8 cellular contexts compared by ENCODE assay signal in the genomic region with DNA sequence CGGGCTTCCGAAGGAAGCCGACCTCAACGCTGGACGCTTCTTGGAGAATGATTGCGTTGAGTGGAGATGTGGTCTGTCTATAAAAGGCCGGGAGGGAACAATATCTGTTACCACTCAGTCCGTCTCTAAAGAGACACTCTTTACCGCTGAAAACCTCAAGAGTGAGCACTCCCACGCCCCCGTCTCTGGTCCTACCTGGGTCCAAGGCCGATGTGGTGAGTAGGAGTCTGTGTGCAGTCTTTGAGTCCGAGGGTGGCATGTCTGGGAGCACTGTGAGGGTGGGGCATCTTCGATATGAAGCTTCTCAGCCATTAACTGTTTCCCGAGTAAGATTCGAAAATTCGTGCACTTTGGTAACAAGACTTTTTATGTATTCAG. TPM values are rescaled to one million over a fixed set of nuclear protein-coding genes. Genes with fewer than 3 reads are reported as not detected.
DNase-seq lines count a peak whose midpoint lies in the region; ATAC-seq, FAIRE-seq and TF ChIP-seq lines count a peak whose summit lies in the region.

No MANE protein-coding gene starts in this region.

- peak overlapping the region; percentile 97 for H3K4me2 ChIP-seq in HepG2 (ENCODE audit: low read depth, low read length)

- no peaks in the 10 kb centered on the region for H4K20me1 ChIP-seq in HepG2 (ENCODE audit: insufficient read depth, low read length)

- peaks cover 5% of the 10 kb centered on the region for H3K79me2 ChIP-seq in HepG2 (ENCODE audit: insufficient read depth, low read length)

- no peak for TF ChIP-seq RAD21 in HepG2 (CRISPR knock-in tag; IDR thresholded peaks at IDR 0.05)

- H3K4me3 ChIP-seq in GM12864 (ENCODE audit: low read depth, low read length) (peak overlapping the region; percentile 78), RWPE2 (ENCODE audit: severe bottlenecking) (peak overlapping the region; percentile 52), HepG2 (replicated peaks in 1 of 3; ENCODE audit: insufficient read depth in 1 of 3, low read depth in 2 of 3, low read length in 3 of 3) (peak overlapping the region; percentile 84 to 95 (median 85))

- peaks cover 1% of the 10 kb centered on the region; the same call in 1 of the 2 replicates for H3K36me3 ChIP-seq in RWPE2 (ENCODE audit: low read depth)
- H3K36me3 ChIP-seq in HepG2 (replicated peaks in 1 of 2; ENCODE audit: control insufficient read depth in 1 of 2, insufficient read depth in 2 of 2, low read length in 2 of 2) = peaks cover 2 to 12% of the 10 kb centered on the region in 2 experiments; a peak in 1 of 5 replicates

- CTCF ChIA-PET in HepG2 (lab: Yijun Ruan, JAX; ENCODE audit: low intra/inter-chr PET ratio, low total read pairs) = no interaction called here

- ATAC-seq in HG02938 (IDR thresholded peaks at IDR 0.05; ENCODE audit: unreplicated experiment) (peak; percentile 27), RWPE2 (ENCODE audit: low read depth) (peak; percentile 63), HepG2 (peak; percentile 64), GM19452 (IDR thresholded peaks at IDR 0.05; ENCODE audit: unreplicated experiment) (no peak)
- ATAC-seq in central memory CD8-positive, alpha-beta T cell (replicated peaks; ENCODE audit: extremely low read depth, poor library complexity, severe bottlenecking) = peak; percentile 25

- intact Hi-C loops in HepG2 (cut with micrococcal nuclease; ENCODE audit: unreplicated experiment) = no loop called here

- in situ Hi-C loops in HepG2 (cut with HindIII; ENCODE audit: extremely low pct_ligation_motif_present, low pct_unique_long_range_greater_than_20kb) = no loop called here

- BruUV-seq in HepG2 (replicated peaks; lab: Mats Ljungman, UMichigan) = no TSS peak

- H3K27ac Mint-ChIP-seq in central memory CD8-positive, alpha-beta T cell (ENCODE audit: low read depth) = peak overlapping the region; percentile 9

- H3K27me3 Mint-ChIP-seq in central memory CD8-positive, alpha-beta T cell = no peaks in the 10 kb centered on the region

- H3K27me3 ChIP-seq in RWPE2 (ENCODE audit: insufficient read depth, poor library complexity, severe bottlenecking) = no peaks in the 10 kb centered on the region
- peaks cover 0 to 3% of the 10 kb centered on the region in 2 experiments; a peak in 1 of 5 replicates for H3K27me3 ChIP-seq in HepG2 (ENCODE audit: control insufficient read depth in 1 of 2, insufficient read depth in 2 of 2, low read length in 2 of 2)

- H3K27ac ChIP-seq in RWPE2 (ENCODE audit: poor library complexity, severe bottlenecking) (no peak overlapping the region), HepG2 (ENCODE audit: extremely low read length, insufficient read depth, low read length) (peak overlapping the region; percentile 37)

- H3K36me3 Mint-ChIP-seq in central memory CD8-positive, alpha-beta T cell (ENCODE audit: insufficient read depth) = peaks cover 11% of the 10 kb centered on the region

- POLR2A ChIA-PET in HepG2 (lab: Yijun Ruan, JAX) = interaction anchor here (0.5 to 1.5 kb wide), 2 partner anchors 28 to 227 kb away, joined by 3 to 6 read pairs; partner anchors contain the start of gene ZFP69B

- H3K9ac ChIP-seq in HepG2 (ENCODE audit: insufficient read depth, low read depth, low read length) = peak overlapping the region; percentile 78

- H3K9me3 Mint-ChIP-seq in central memory CD8-positive, alpha-beta T cell = peaks cover 19% of the 10 kb centered on the region

- H3K4me1 ChIP-seq in RWPE2 (ENCODE audit: insufficient read depth, poor library complexity, severe bottlenecking) = no peaks in the 10 kb centered on the region
- peaks cover 15% of the 10 kb centered on the region for H3K4me1 ChIP-seq in HepG2 (ENCODE audit: insufficient read depth, low read length)

- TF ChIP-seq POLR2A in HepG2 (IDR thresholded peaks at IDR 0.05; ENCODE audit: insufficient read depth in 1 of 2, low read depth in 2 of 2, low read length in 2 of 2) = no peak

- no peak for TF ChIP-seq EP300 in HepG2 (IDR thresholded peaks at IDR 0.05; ENCODE audit: low read depth in 2 of 2, low read length in 2 of 2)
- no peak for TF ChIP-seq EP300 in HepG2 (CRISPR knock-in tag; IDR thresholded peaks at IDR 0.05; ENCODE audit: borderline replicate concordance)

- no peak overlapping the region for H2AFZ ChIP-seq in HepG2 (ENCODE audit: low read length)

- peak; percentile 4 for FAIRE-seq in HepG2 (lab: Jason Lieb, UNC)

- TF ChIP-seq CTCF in GM12864 (IDR thresholded peaks at IDR 0.05; ENCODE audit: low read depth, low read length, missing control alignments) (no peak), RWPE2 (IDR thresholded peaks at IDR 0.05; ENCODE audit: poor library complexity, severe bottlenecking) (no peak), HepG2 (CRISPR knock-in tag; IDR thresholded peaks at IDR 0.05) (no peak)

- H3K9me3 ChIP-seq in RWPE2 (ENCODE audit: severe bottlenecking) (peaks cover 15% of the 10 kb centered on the region), HepG2 (ENCODE audit: low read length) (peaks cover 30% of the 10 kb centered on the region)

- H3K4me1 Mint-ChIP-seq in central memory CD8-positive, alpha-beta T cell = peaks cover 28% of the 10 kb centered on the region

- DNase-seq in GM12864 (ENCODE audit: low read depth) (no peak), RWPE2 (ENCODE audit: low spot score) (no peak), HepG2 (ENCODE audit: low spot score) (no peak), GOT3 (lab: John Stamatoyannopoulos, UW) (no peak)
- no peak for DNase-seq in central memory CD8-positive, alpha-beta T cell (ENCODE audit: low spot score in 2 of 2)
- DNase-seq in stimulated activated CD8-positive, alpha-beta memory T cell treated with anti-CD3 and anti-CD28 coated beads, Interleukin-7, amount 100 ng/mL, for 4 hours (ENCODE audit: low read depth in 2 of 2) = peak; percentile 7 to 25

- WGBS in HepG2 (ENCODE audit: low lambda C conversion rate) = 5% methylated on average over 16 of the region's 17 CpGs

- H3K4me3 Mint-ChIP-seq in central memory CD8-positive, alpha-beta T cell = peak overlapping the region; percentile 77

RNA-seq across cellular contexts. Expression of gene ZFP69, which starts 0.6 kb away (rescaled TPM):
- 5.6 and 6.3 TPM in 2 replicates for total RNA-seq in HepG2 (2016; rRNA removed; fragmentation: Illumina TruSeq; extraction: Trizol)
- 0.71 and 1.5 TPM in 2 replicates for total RNA-seq in HepG2 (2016; cell fraction: cytosol; rRNA removed; fragmentation: Illumina TruSeq; extraction: Trizol; ENCODE audit: low read depth)
- total RNA-seq in HepG2 (2016; cell fraction: insoluble cytoplasmic fraction; rRNA removed; fragmentation: Illumina TruSeq; extraction: Trizol) = 5.6 and 5.8 TPM in 2 replicates
- total RNA-seq in HepG2 (2016; cell fraction: membrane; rRNA removed; fragmentation: Illumina TruSeq; extraction: Trizol) = 4.8 and 4.9 TPM in 2 replicates
- total RNA-seq in HepG2 (2016; cell fraction: nucleus; rRNA removed; fragmentation: Illumina TruSeq; extraction: Trizol) = 3.6 and 5.3 TPM in 2 replicates
- polyA plus RNA-seq in HepG2 (2011; rRNA removed) = 2.1 and 2.6 TPM in 2 replicates
- 1.2 and 1.6 TPM in 2 replicates for polyA plus RNA-seq in HepG2 (2011; cell fraction: cytosol; rRNA removed)
- polyA plus RNA-seq in HepG2 (2011; cell fraction: nucleus; rRNA removed) = 2.0 and 2.3 TPM in 2 replicates
- polyA plus RNA-seq in HepG2 (2012) = 2.9 and 4.7 TPM in 2 replicates
- polyA plus RNA-seq in HepG2 (2016; cell fraction: cytosol; fragmentation: Illumina TruSeq; extraction: Trizol; ENCODE audit: low read depth) = 0.98 and 1.1 TPM in 2 replicates
- polyA plus RNA-seq in HepG2 (2016; cell fraction: insoluble cytoplasmic fraction; fragmentation: Illumina TruSeq; extraction: Trizol; ENCODE audit: low read depth) = 6.0 and 6.1 TPM in 2 replicates
- polyA plus RNA-seq in HepG2 (2016; cell fraction: membrane; fragmentation: Illumina TruSeq; extraction: Trizol; ENCODE audit: low read depth) = 2.6 and 2.9 TPM in 2 replicates
- polyA plus RNA-seq in HepG2 (2016; cell fraction: nucleus; fragmentation: Illumina TruSeq; extraction: Trizol; ENCODE audit: insufficient read depth, low read depth) = 9.6 and 10.4 TPM in 2 replicates
- 1.2 TPM in 1 of 2 replicates, not detected in the other for polyA minus RNA-seq in HepG2 (2011; rRNA and poly(A)+ RNA removed; ENCODE audit: low replicate concordance)
- polyA minus RNA-seq in HepG2 (2011; cell fraction: cytosol; rRNA and poly(A)+ RNA removed) = 1.4 and 1.5 TPM in 2 replicates
- 3.5 and 5.0 TPM in 2 replicates for polyA minus RNA-seq in HepG2 (2011; cell fraction: nucleus; rRNA and poly(A)+ RNA removed)

RNA-seq across cellular contexts. Expression of gene ZFP69B, which starts 27.4 kb away (rescaled TPM):
- total RNA-seq in HepG2 (2016; rRNA removed; fragmentation: Illumina TruSeq; extraction: Trizol) = 7.7 and 10.8 TPM in 2 replicates
- total RNA-seq in HepG2 (2016; cell fraction: cytosol; rRNA removed; fragmentation: Illumina TruSeq; extraction: Trizol; ENCODE audit: low read depth) = 1.2 and 2.3 TPM in 2 replicates
- 7.8 and 10.0 TPM in 2 replicates for total RNA-seq in HepG2 (2016; cell fraction: insoluble cytoplasmic fraction; rRNA removed; fragmentation: Illumina TruSeq; extraction: Trizol)
- 6.5 and 6.8 TPM in 2 replicates for total RNA-seq in HepG2 (2016; cell fraction: membrane; rRNA removed; fragmentation: Illumina TruSeq; extraction: Trizol)
- total RNA-seq in HepG2 (2016; cell fraction: nucleus; rRNA removed; fragmentation: Illumina TruSeq; extraction: Trizol) = 7.1 TPM in 2 replicates
- 4.6 and 4.9 TPM in 2 replicates for polyA plus RNA-seq in HepG2 (2011; rRNA removed)
- polyA plus RNA-seq in HepG2 (2011; cell fraction: cytosol; rRNA removed) = 2.2 and 3.9 TPM in 2 replicates
- polyA plus RNA-seq in HepG2 (2011; cell fraction: nucleus; rRNA removed) = 2.4 and 3.6 TPM in 2 replicates
- polyA plus RNA-seq in HepG2 (2012) = 6.1 and 7.8 TPM in 2 replicates
- 1.3 and 1.9 TPM in 2 replicates for polyA plus RNA-seq in HepG2 (2016; cell fraction: cytosol; fragmentation: Illumina TruSeq; extraction: Trizol; ENCODE audit: low read depth)
- 8.4 and 8.8 TPM in 2 replicates for polyA plus RNA-seq in HepG2 (2016; cell fraction: insoluble cytoplasmic fraction; fragmentation: Illumina TruSeq; extraction: Trizol; ENCODE audit: low read depth)
- 3.3 and 3.5 TPM in 2 replicates for polyA plus RNA-seq in HepG2 (2016; cell fraction: membrane; fragmentation: Illumina TruSeq; extraction: Trizol; ENCODE audit: low read depth)
- 7.3 and 8.2 TPM in 2 replicates for polyA plus RNA-seq in HepG2 (2016; cell fraction: nucleus; fragmentation: Illumina TruSeq; extraction: Trizol; ENCODE audit: insufficient read depth, low read depth)
- polyA minus RNA-seq in HepG2 (2011; rRNA and poly(A)+ RNA removed; ENCODE audit: low replicate concordance) = 0.75 and 2.9 TPM in 2 replicates
- polyA minus RNA-seq in HepG2 (2011; cell fraction: cytosol; rRNA and poly(A)+ RNA removed) = 4.3 and 5.0 TPM in 2 replicates
- polyA minus RNA-seq in HepG2 (2011; cell fraction: nucleus; rRNA and poly(A)+ RNA removed) = 11.3 and 17.8 TPM in 2 replicates

RNA-seq across cellular contexts. Expression of gene EXO5, which starts 30.9 kb away (rescaled TPM):
- total RNA-seq in HepG2 (2016; rRNA removed; fragmentation: Illumina TruSeq; extraction: Trizol) = 20.5 and 29.6 TPM in 2 replicates
- total RNA-seq in HepG2 (2016; cell fraction: cytosol; rRNA removed; fragmentation: Illumina TruSeq; extraction: Trizol; ENCODE audit: low read depth) = 11.4 and 12.7 TPM in 2 replicates
- total RNA-seq in HepG2 (2016; cell fraction: insoluble cytoplasmic fraction; rRNA removed; fragmentation: Illumina TruSeq; extraction: Trizol) = 20.3 and 25.9 TPM in 2 replicates
- 17.4 and 20.4 TPM in 2 replicates for total RNA-seq in HepG2 (2016; cell fraction: membrane; rRNA removed; fragmentation: Illumina TruSeq; extraction: Trizol)
- 13.8 and 19.7 TPM in 2 replicates for total RNA-seq in HepG2 (2016; cell fraction: nucleus; rRNA removed; fragmentation: Illumina TruSeq; extraction: Trizol)
- 7.4 and 9.9 TPM in 2 replicates for polyA plus RNA-seq in HepG2 (2011; rRNA removed)
- 6.0 and 7.8 TPM in 2 replicates for polyA plus RNA-seq in HepG2 (2011; cell fraction: cytosol; rRNA removed)
- 12.7 and 15.3 TPM in 2 replicates for polyA plus RNA-seq in HepG2 (2011; cell fraction: nucleus; rRNA removed)
- 10.0 and 11.0 TPM in 2 replicates for polyA plus RNA-seq in HepG2 (2012)
- 2.0 TPM in 2 replicates for polyA plus RNA-seq in HepG2 (2016; cell fraction: cytosol; fragmentation: Illumina TruSeq; extraction: Trizol; ENCODE audit: low read depth)
- polyA plus RNA-seq in HepG2 (2016; cell fraction: insoluble cytoplasmic fraction; fragmentation: Illumina TruSeq; extraction: Trizol; ENCODE audit: low read depth) = 22.8 and 23.7 TPM in 2 replicates
- polyA plus RNA-seq in HepG2 (2016; cell fraction: membrane; fragmentation: Illumina TruSeq; extraction: Trizol; ENCODE audit: low read depth) = 4.2 and 4.4 TPM in 2 replicates
- polyA plus RNA-seq in HepG2 (2016; cell fraction: nucleus; fragmentation: Illumina TruSeq; extraction: Trizol; ENCODE audit: insufficient read depth, low read depth) = 25.6 and 29.3 TPM in 2 replicates
- polyA minus RNA-seq in HepG2 (2011; rRNA and poly(A)+ RNA removed; ENCODE audit: low replicate concordance) = 6.6 and 10.1 TPM in 2 replicates
- 4.1 and 6.1 TPM in 2 replicates for polyA minus RNA-seq in HepG2 (2011; cell fraction: cytosol; rRNA and poly(A)+ RNA removed)
- polyA minus RNA-seq in HepG2 (2011; cell fraction: nucleus; rRNA and poly(A)+ RNA removed) = 12.4 and 14.7 TPM in 2 replicates

RNA-seq across cellular contexts. Expression of gene ZNF684, which starts 53.8 kb away (rescaled TPM):
- 15.2 and 18.8 TPM in 2 replicates for total RNA-seq in HepG2 (2016; rRNA removed; fragmentation: Illumina TruSeq; extraction: Trizol)
- 3.7 and 4.1 TPM in 2 replicates for total RNA-seq in HepG2 (2016; cell fraction: cytosol; rRNA removed; fragmentation: Illumina TruSeq; extraction: Trizol; ENCODE audit: low read depth)
- 12.6 and 19.3 TPM in 2 replicates for total RNA-seq in HepG2 (2016; cell fraction: insoluble cytoplasmic fraction; rRNA removed; fragmentation: Illumina TruSeq; extraction: Trizol)
- total RNA-seq in HepG2 (2016; cell fraction: membrane; rRNA removed; fragmentation: Illumina TruSeq; extraction: Trizol) = 7.5 and 8.9 TPM in 2 replicates
- 8.7 and 15.6 TPM in 2 replicates for total RNA-seq in HepG2 (2016; cell fraction: nucleus; rRNA removed; fragmentation: Illumina TruSeq; extraction: Trizol)
- 6.3 and 6.5 TPM in 2 replicates for polyA plus RNA-seq in HepG2 (2011; rRNA removed)
- polyA plus RNA-seq in HepG2 (2011; cell fraction: cytosol; rRNA removed) = 4.2 and 4.9 TPM in 2 replicates
- polyA plus RNA-seq in HepG2 (2011; cell fraction: nucleus; rRNA removed) = 5.2 and 7.7 TPM in 2 replicates
- polyA plus RNA-seq in HepG2 (2012) = 5.0 and 7.1 TPM in 2 replicates
- polyA plus RNA-seq in HepG2 (2016; cell fraction: cytosol; fragmentation: Illumina TruSeq; extraction: Trizol; ENCODE audit: low read depth) = 0.60 and 0.77 TPM in 2 replicates
- 10.5 and 10.8 TPM in 2 replicates for polyA plus RNA-seq in HepG2 (2016; cell fraction: insoluble cytoplasmic fraction; fragmentation: Illumina TruSeq; extraction: Trizol; ENCODE audit: low read depth)
- polyA plus RNA-seq in HepG2 (2016; cell fraction: membrane; fragmentation: Illumina TruSeq; extraction: Trizol; ENCODE audit: low read depth) = 1.4 and 1.5 TPM in 2 replicates
- 14.7 and 15.9 TPM in 2 replicates for polyA plus RNA-seq in HepG2 (2016; cell fraction: nucleus; fragmentation: Illumina TruSeq; extraction: Trizol; ENCODE audit: insufficient read depth, low read depth)
- polyA minus RNA-seq in HepG2 (2011; rRNA and poly(A)+ RNA removed; ENCODE audit: low replicate concordance) = 1.1 and 4.1 TPM in 2 replicates
- polyA minus RNA-seq in HepG2 (2011; cell fraction: cytosol; rRNA and poly(A)+ RNA removed) = 4.4 and 6.0 TPM in 2 replicates
- polyA minus RNA-seq in HepG2 (2011; cell fraction: nucleus; rRNA and poly(A)+ RNA removed) = 6.6 and 17.4 TPM in 2 replicates

Comparison
In these comparisons a context has a peak if more than half of its experiments do, and no peak if none do; other contexts are left out.
1. DNase-seq: peak in stimulated activated CD8-positive, alpha-beta memory T cell treated with anti-CD3 and anti-CD28 coated beads, Interleukin-7, amount 100 ng/mL, for 4 hours (2 of 2); none in GM12864 (single experiment), RWPE2 (single experiment), central memory CD8-positive, alpha-beta T cell (0 of 2), HepG2 (single experiment) and GOT3 (single experiment).
2. Peak in every context shown above with its lines, with median percentiles within 50 percentile points of each other: H3K4me3 ChIP-seq.